In genomic region chr11:47177229-47177845, GRCh38 we compare ENCODE assay signal across 8 cellular contexts. TPM values are rescaled to one million over a fixed set of nuclear protein-coding genes. Genes with fewer than 3 reads are reported as not detected.
A peak's percentile ranks its signal among the peaks of the same experiment; 100 is the strongest.
DNase-seq lines count a peak whose midpoint lies in the region; ATAC-seq, FAIRE-seq and TF ChIP-seq lines count a peak whose summit lies in the region.

No MANE protein-coding gene starts in this region.

- no peak overlapping the region for H2BK12ac ChIP-seq in trophoblast cell (ENCODE audit: low read length)

- peak overlapping the region; percentile 94 for H4K8ac ChIP-seq in trophoblast cell (ENCODE audit: low read depth, low read length)

- H3K4me2 ChIP-seq in KMS-11 (peak overlapping the region; percentile 52), trophoblast cell (ENCODE audit: low read length) (peak overlapping the region; percentile 97)

- intact Hi-C loops in Right ventricle myocardium superior (cut with DNase I), result loop anchor here (2.0 to 5.0 kb wide), 2 partner anchors 37 to 180 kb away; partner anchors contain the start of gene DDB2

- FAIRE-seq in urothelium cell line (lab: Jason Lieb, UNC), result no peak

- H2AFZ ChIP-seq in KMS-11 (ENCODE audit: low read depth) (peak overlapping the region; percentile 89), trophoblast cell (ENCODE audit: insufficient read depth, low read length, poor library complexity) (peak overlapping the region; percentile 89)

- peak overlapping the region; percentile 44 for H2BK120ac ChIP-seq in trophoblast cell (ENCODE audit: insufficient read depth, low read length, poor library complexity)

- POLR2A ChIA-PET in activated naive CD8-positive, alpha-beta T cell treated with anti-CD3 and anti-CD28 coated beads, Interleukin-2, amount 10 ng/mL, durations not matched to agents 7 days and 5 days (lab: Charles Lee), result interaction anchor here (1.2 to 6.3 kb wide), 5 partner anchors 10 to 93 kb away, joined by 3 to 53 read pairs (median 5); partner anchors contain the start of genes DDB2 and MADD

- peak overlapping the region; percentile 98 for H3K4me3 Mint-ChIP-seq in activated naive CD8-positive, alpha-beta T cell treated with anti-CD3 and anti-CD28 coated beads, Interleukin-2, amount 10 ng/mL, durations not matched to agents 7 days and 5 days

- DNase-seq in ELF-1 (ENCODE audit: low read depth, low spot score) (peak; percentile 79), Right ventricle myocardium superior (peak; percentile 66), trophoblast cell (peak; percentile 64 to 69), urothelium cell line (ENCODE audit: low spot score) (peak; percentile 75)
- DNase-seq in activated naive CD8-positive, alpha-beta T cell treated with anti-CD3 and anti-CD28 coated beads, Interleukin-2, amount 10 ng/mL, durations not matched to agents 7 days and 5 days, result no peak

- H3K27ac ChIP-seq in KMS-11, result peak overlapping the region; percentile 81
- H3K27ac ChIP-seq in trophoblast cell (ENCODE audit: low read depth, low read length), result peak overlapping the region; percentile 66

- no peaks in the 10 kb centered on the region for H4K20me1 ChIP-seq in KMS-11 (ENCODE audit: insufficient read depth)

- peak; percentile 51 for TF ChIP-seq POLR2A in Raji (IDR thresholded peaks at IDR 0.05; ENCODE audit: insufficient read depth, low read depth, low read length)

- peaks cover 27% of the 10 kb centered on the region for H3K4me1 Mint-ChIP-seq in activated naive CD8-positive, alpha-beta T cell treated with anti-CD3 and anti-CD28 coated beads, Interleukin-2, amount 10 ng/mL, durations not matched to agents 7 days and 5 days

- no peaks in the 10 kb centered on the region for H3K27me3 ChIP-seq in KMS-11 (ENCODE audit: insufficient read depth, low read depth)
- H3K27me3 ChIP-seq in trophoblast cell (ENCODE audit: insufficient read depth, low read length), result no peaks in the 10 kb centered on the region

- ATAC-seq in GM21737 (IDR thresholded peaks at IDR 0.05; ENCODE audit: unreplicated experiment), result peak; percentile 43
- peak; percentile 61 for ATAC-seq in activated naive CD8-positive, alpha-beta T cell treated with anti-CD3 and anti-CD28 coated beads, Interleukin-2, amount 10 ng/mL, durations not matched to agents 7 days and 5 days (ENCODE audit: low read depth)
- ATAC-seq in Right ventricle myocardium superior (ENCODE audit: poor library complexity), result peak; percentile 60

- peak overlapping the region; percentile 28 for H4K12ac ChIP-seq in trophoblast cell (ENCODE audit: low read depth, low read length)

- H3K36me3 Mint-ChIP-seq in activated naive CD8-positive, alpha-beta T cell treated with anti-CD3 and anti-CD28 coated beads, Interleukin-2, amount 10 ng/mL, durations not matched to agents 7 days and 5 days, result peaks cover 5% of the 10 kb centered on the region

- H3K79me2 ChIP-seq in KMS-11 (ENCODE audit: insufficient read depth, low read depth) (peaks cover 39% of the 10 kb centered on the region), trophoblast cell (ENCODE audit: control insufficient read depth, insufficient read depth, low read length, poor library complexity) (peaks cover 19% of the 10 kb centered on the region)

- peaks cover 5% of the 10 kb centered on the region for H3K9me3 ChIP-seq in trophoblast cell (ENCODE audit: insufficient read depth, low read depth, low read length)

- peaks cover 11% of the 10 kb centered on the region for H3K79me1 ChIP-seq in trophoblast cell (ENCODE audit: low read length)

- H3K18ac ChIP-seq in trophoblast cell (ENCODE audit: low read length), result peak overlapping the region; percentile 42

- peak overlapping the region; percentile 100 for H3K27ac Mint-ChIP-seq in activated naive CD8-positive, alpha-beta T cell treated with anti-CD3 and anti-CD28 coated beads, Interleukin-2, amount 10 ng/mL, durations not matched to agents 7 days and 5 days

- H3K14ac ChIP-seq in trophoblast cell (ENCODE audit: low read length), result peak overlapping the region; percentile 57

- H3K36me3 ChIP-seq in KMS-11 (ENCODE audit: insufficient read depth) (peaks cover 4% of the 10 kb centered on the region; the same call in 1 of the 2 replicates), trophoblast cell (ENCODE audit: control insufficient read depth in 1 of 2, insufficient read depth in 2 of 2, low read length in 2 of 2) (peaks cover 53 to 54% of the 10 kb centered on the region in 2 experiments)

- no peak overlapping the region for H3K4ac ChIP-seq in trophoblast cell (ENCODE audit: low read depth, low read length)

- H3K4me1 ChIP-seq in KMS-11 (ENCODE audit: low read depth, poor library complexity, severe bottlenecking), result peaks cover 22% of the 10 kb centered on the region
- peaks cover 7 to 8% of the 10 kb centered on the region in 2 experiments for H3K4me1 ChIP-seq in trophoblast cell (ENCODE audit: control insufficient read depth in 1 of 2, insufficient read depth in 2 of 2, low read length in 2 of 2)

- no CpG with 5 or more reads among the region's 21 CpGs for WGBS in trophoblast cell (ENCODE audit: extremely low coverage, insufficient coverage, insufficient read length)

- H4K91ac ChIP-seq in trophoblast cell (ENCODE audit: low read depth, low read length), result peak overlapping the region; percentile 71

- H3K9me3 Mint-ChIP-seq in activated naive CD8-positive, alpha-beta T cell treated with anti-CD3 and anti-CD28 coated beads, Interleukin-2, amount 10 ng/mL, durations not matched to agents 7 days and 5 days, result no peaks in the 10 kb centered on the region

- peak overlapping the region; percentile 25 for H3K4me3 ChIP-seq in KMS-11 (IDR thresholded peaks at IDR 0.05; ENCODE audit: insufficient read depth, low read depth, low read length)
- H3K4me3 ChIP-seq in trophoblast cell (ENCODE audit: low read depth, low read length), result peak overlapping the region; percentile 72

- H2AK5ac ChIP-seq in trophoblast cell (ENCODE audit: low read length), result peak overlapping the region; percentile 9

- peak; percentile 77 for TF ChIP-seq CTCF in KMS-11 (conservative IDR thresholded peaks at IDR 0.05; ENCODE audit: low read depth, low read length)

- peak overlapping the region; percentile 71 for H2BK5ac ChIP-seq in trophoblast cell (ENCODE audit: low read depth, low read length, poor library complexity)

- H3K23ac ChIP-seq in trophoblast cell (ENCODE audit: low read length), result no peak overlapping the region

- H3K9ac ChIP-seq in KMS-11 (peak overlapping the region; percentile 92), trophoblast cell (ENCODE audit: low read length) (peak overlapping the region; percentile 60)

- no peaks in the 10 kb centered on the region for H3K27me3 Mint-ChIP-seq in activated naive CD8-positive, alpha-beta T cell treated with anti-CD3 and anti-CD28 coated beads, Interleukin-2, amount 10 ng/mL, durations not matched to agents 7 days and 5 days

RNA-seq across cellular contexts. Expression of gene ARFGAP2, which starts 0.7 kb away (rescaled TPM):
- total RNA-seq in activated naive CD8-positive, alpha-beta T cell treated with anti-CD3 and anti-CD28 coated beads, Interleukin-2, amount 10 ng/mL, durations not matched to agents 7 days and 5 days, result 100 to 1,000 TPM; 108 to 113 TPM
- 46.1 TPM for total RNA-seq in Right ventricle myocardium superior
- 43.4 and 47.3 TPM in 2 replicates for polyA plus RNA-seq in trophoblast cell (2013)

RNA-seq across cellular contexts. Expression of gene PACSIN3, which starts 8.9 kb away (rescaled TPM):
- total RNA-seq in activated naive CD8-positive, alpha-beta T cell treated with anti-CD3 and anti-CD28 coated beads, Interleukin-2, amount 10 ng/mL, durations not matched to agents 7 days and 5 days, result 1 to 10 TPM; 1.1 to 1.3 TPM
- 175 TPM for total RNA-seq in Right ventricle myocardium superior
- polyA plus RNA-seq in trophoblast cell (2013), result 22.2 and 23.3 TPM in 2 replicates

RNA-seq across cellular contexts. Expression of gene DDB2, which starts 37.4 kb away (rescaled TPM):
- 100 to 1,000 TPM; 178 to 181 TPM for total RNA-seq in activated naive CD8-positive, alpha-beta T cell treated with anti-CD3 and anti-CD28 coated beads, Interleukin-2, amount 10 ng/mL, durations not matched to agents 7 days and 5 days
- 9.3 TPM for total RNA-seq in Right ventricle myocardium superior
- polyA plus RNA-seq in trophoblast cell (2013), result 32.8 and 33.7 TPM in 2 replicates

Comparison
In these comparisons a context has a peak if more than half of its experiments do, and no peak if none do; other contexts are left out.
1. RNA of gene PACSIN3, which starts 8.9 kb away (total RNA-seq): 175 TPM in Right ventricle myocardium superior (single experiment); 1.1 to 1.3 TPM in activated naive CD8-positive, alpha-beta T cell treated with anti-CD3 and anti-CD28 coated beads, Interleukin-2, amount 10 ng/mL, durations not matched to agents 7 days and 5 days; every median in the first group is over 10 times any median in the second.
2. RNA of gene DDB2, which starts 37.4 kb away (total RNA-seq): 178 to 181 TPM in activated naive CD8-positive, alpha-beta T cell treated with anti-CD3 and anti-CD28 coated beads, Interleukin-2, amount 10 ng/mL, durations not matched to agents 7 days and 5 days; 9.3 TPM in Right ventricle myocardium superior (single experiment); every median in the first group is over 10 times any median in the second.
3. Peak in every context shown above with its lines, with median percentiles within 50 percentile points of each other: ATAC-seq.